Comparison of ENCODE assay signal across 8 cellular contexts in genomic region chr10:92242910-92243671, GRCh38. TPM values are rescaled to one million over a fixed set of nuclear protein-coding genes. Genes with fewer than 3 reads are reported as not detected.
DNase-seq lines count a peak whose midpoint lies in the region; ATAC-seq, FAIRE-seq and TF ChIP-seq lines count a peak whose summit lies in the region.

No MANE protein-coding gene starts in this region.

- H3K4me3 ChIP-seq in SU-DHL-6 (ENCODE audit: insufficient read depth, low read length, poor library complexity, severe bottlenecking), result no peak overlapping the region
- H3K4me3 ChIP-seq in GM12878, result no peak overlapping the region
- H3K4me3 ChIP-seq in parathyroid adenoma (ENCODE audit: low read depth, low read length), result peak overlapping the region; percentile 42

- H3K27ac ChIP-seq in SU-DHL-6 (ENCODE audit: low read depth, low read length) (no peak overlapping the region), GM12878 (ENCODE audit: control insufficient read depth, insufficient read depth) (no peak overlapping the region), parathyroid adenoma (peak overlapping the region; percentile 61)

- DNase-seq in NCI-H1105 (lab: John Stamatoyannopoulos, UW) (peak; percentile 45), GM12878 (ENCODE audit: low read depth, low spot score) (no peak), left cardiac atrium (peak; percentile 67)

- H4K20me1 ChIP-seq in SU-DHL-6 (ENCODE audit: low read depth, low read length) (0 out of 2 replicates have a peak, but pooled peaks cover 2% of the 10 kb centered on the region), GM12878 (ENCODE audit: control insufficient read depth, insufficient read depth) (0 out of 2 replicates have a peak, but pooled peaks cover 3% of the 10 kb centered on the region)

- in situ Hi-C loops in GM12878 (cut with MboI), result no loop called here

- no peak for TF ChIP-seq RAD21 in GM12878 (IDR thresholded peaks at IDR 0.05; ENCODE audit: insufficient read depth, low read depth, low read length)

- RAD21 ChIA-PET in GM12878 (lab: Charles Lee; ENCODE audit: unreplicated experiment), result interaction anchor here (0.5 to 4.4 kb wide), 6 partner anchors 15 to 155 kb away, joined by 3 to 21 read pairs (median 5); partner anchors contain the start of genes CPEB3 and MARCHF5

- no peak for TF ChIP-seq EP300 in GM12878 (IDR thresholded peaks at IDR 0.05; ENCODE audit: borderline replicate concordance in 1 of 2, control insufficient read depth in 1 of 2, low read depth in 2 of 2, low read length in 2 of 2)

- no peak for TF ChIP-seq POLR2A in GM12878 (IDR thresholded peaks at IDR 0.05; ENCODE audit: low read depth, low read length)

- BruUV-seq in GM12878 (replicated peaks; lab: Mats Ljungman, UMichigan), result no TSS peak

- no peaks in the 10 kb centered on the region for H3K9me2 ChIP-seq in SU-DHL-6 (replicated peaks; ENCODE audit: insufficient read depth, low read length)

- CTCF ChIA-PET in GM12878 (lab: Yijun Ruan, JAX), result interaction anchor here (0.6 to 2.5 kb wide), 5 partner anchors 23 to 155 kb away, joined by 3 to 10 read pairs (median 5); partner anchors contain the start of genes CPEB3 and MARCHF5

- no peaks in the 10 kb centered on the region for H3K9me3 ChIP-seq in SU-DHL-6 (ENCODE audit: insufficient read depth, low read length)
- H3K9me3 ChIP-seq in GM12878 (replicated peaks; ENCODE audit: control insufficient read depth, insufficient read depth, low read length), result no peaks in the 10 kb centered on the region
- H3K9me3 ChIP-seq in parathyroid adenoma (ENCODE audit: control insufficient read depth, low read length), result no peaks in the 10 kb centered on the region

- no peak for TF ChIP-seq CTCF in SU-DHL-6 (IDR thresholded peaks at IDR 0.05; ENCODE audit: insufficient read depth, low read length, poor library complexity, severe bottlenecking)
- no peak for TF ChIP-seq CTCF in GM12878 (IDR thresholded peaks at IDR 0.05 in 2 of 3, conservative IDR thresholded peaks at IDR 0.05 in 1 of 3; ENCODE audit: control insufficient read depth in 2 of 3, extremely low read depth in 1 of 3, insufficient read depth in 1 of 3, low read depth in 3 of 3, low read length in 3 of 3)
- TF ChIP-seq CTCF in parathyroid adenoma (IDR thresholded peaks at IDR 0.05), result no peak

- SMC1A ChIA-PET in GM12878 (lab: Charles Lee; ENCODE audit: uncharacterized antibody, unreplicated experiment), result interaction anchor here (0.6 to 4.9 kb wide), 16 partner anchors 11 to 155 kb away, joined by 3 to 31 read pairs (median 4); partner anchors contain the start of genes CPEB3 and MARCHF5

- POLR2A ChIA-PET in GM12878 (lab: Charles Lee), result interaction anchor here (0.5 to 1.0 kb wide), 4 partner anchors 48 to 75 kb away, joined by 4 read pairs; partner anchors contain the start of gene MARCHF5

- H3F3A ChIP-seq in SU-DHL-6 (ENCODE audit: insufficient read depth), result peaks cover 16% of the 10 kb centered on the region

- H3K4me2 ChIP-seq in SU-DHL-6 (ENCODE audit: low read depth, low read length, poor library complexity, severe bottlenecking) (peak overlapping the region; percentile 37), GM12878 (ENCODE audit: control insufficient read depth, insufficient read depth) (peak overlapping the region; percentile 55; the same call in 1 of the 2 replicates), parathyroid adenoma (ENCODE audit: low read length) (peak overlapping the region; percentile 66)

- H3K27me3 ChIP-seq in SU-DHL-6 (ENCODE audit: low read length), result no peaks in the 10 kb centered on the region
- no peaks in the 10 kb centered on the region; a peak in 1 of 4 replicates for H3K27me3 ChIP-seq in GM12878 (replicated peaks in 1 of 2; ENCODE audit: control insufficient read depth in 2 of 2, insufficient read depth in 2 of 2, low read length in 1 of 2)
- no peaks in the 10 kb centered on the region for H3K27me3 ChIP-seq in parathyroid adenoma (ENCODE audit: control insufficient read depth, insufficient read depth, low read length)

- H3K4me1 ChIP-seq in GM12878 (ENCODE audit: control insufficient read depth, insufficient read depth, low read length) (peaks cover 15% of the 10 kb centered on the region), parathyroid adenoma (peaks cover 6% of the 10 kb centered on the region)

- H3K9ac ChIP-seq in SU-DHL-6 (ENCODE audit: low read length) (no peak overlapping the region), GM12878 (ENCODE audit: control insufficient read depth, insufficient read depth, low read length) (no peak overlapping the region), parathyroid adenoma (no peak overlapping the region)

- H2AFZ ChIP-seq in SU-DHL-6 (ENCODE audit: low read depth, low read length, severe bottlenecking) (no peak overlapping the region), GM12878 (ENCODE audit: control insufficient read depth, low read depth, low read length) (peak overlapping the region; percentile 60), parathyroid adenoma (peak overlapping the region; percentile 50)

- ATAC-seq in GM18498 (IDR thresholded peaks at IDR 0.05; ENCODE audit: unreplicated experiment) (peak; percentile 42), GM12878 (peak; percentile 44; the same call in 2 of the 3 replicates), left cardiac atrium (peak; percentile 42 to 61), GM18867 (IDR thresholded peaks at IDR 0.05; ENCODE audit: unreplicated experiment) (no peak), HG02885 (IDR thresholded peaks at IDR 0.05; ENCODE audit: poor library complexity, unreplicated experiment) (no peak)

- intact Hi-C loops in GM12878 (cut with micrococcal nuclease; ENCODE audit: unreplicated experiment) (no loop called here), left cardiac atrium (cut with DNase I) (loop anchor here in 1 of 2 donors (1.0 kb wide), 1 partner anchor 47 kb away; no protein-coding TSS in a partner anchor)

- FAIRE-seq in GM12878 (lab: Jason Lieb, UNC), result peak; percentile 70

- WGBS in GM12878 (ENCODE audit: insufficient coverage, insufficient replicate concordance, low lambda C conversion rate, missing lambda C conversion rate), result 5% methylated on average over 8 of the region's 8 CpGs

- no peaks in the 10 kb centered on the region for H3K79me2 ChIP-seq in SU-DHL-6 (ENCODE audit: insufficient read depth, low read length)
- peaks cover 3% of the 10 kb centered on the region for H3K79me2 ChIP-seq in GM12878 (ENCODE audit: control insufficient read depth, insufficient read depth, low read length)
- H3K79me2 ChIP-seq in parathyroid adenoma, result peaks cover 4% of the 10 kb centered on the region

- H3K36me3 ChIP-seq in SU-DHL-6 (ENCODE audit: low read length) (no peaks in the 10 kb centered on the region), GM12878 (ENCODE audit: control insufficient read depth in 2 of 2, insufficient read depth in 2 of 2, low read length in 1 of 2) (peaks cover 0 to 2% of the 10 kb centered on the region in 2 experiments; a peak in 1 of 4 replicates), parathyroid adenoma (ENCODE audit: control insufficient read depth, insufficient read depth, low read length) (no peaks in the 10 kb centered on the region)

TF ChIP-seq in GM12878, 131 proteins besides CTCF, POLR2A, EP300 and RAD21 (continues in another document):
- TF ChIP-seq CBFB (IDR thresholded peaks at IDR 0.05; ENCODE audit: low read depth), result no peak

RNA-seq across cellular contexts. Expression of gene CPEB3, which starts 47.8 kb away (rescaled TPM):
- total RNA-seq in GM12878 (2013; cell fraction: nucleolus; rRNA removed), result 16.5 and 18.0 TPM in 2 replicates
- total RNA-seq in GM12878 (2014; rRNA removed) (1.2 and 1.3 TPM in 2 replicates), GM12878 (2014; rRNA removed; fragmentation: Illumina TruSeq; extraction: Trizol) (1.3 TPM in 2 replicates), GM12878 (2021) (1.7 and 2.3 TPM in 2 replicates), left cardiac atrium (10 to 100 TPM in 1 of 2 donors, 1 to 10 TPM in 1; 7.4 to 11.4 TPM)
- polyA plus RNA-seq in GM12878 (2011; ENCODE audit: low read depth), result 0.52 TPM
- polyA plus RNA-seq in GM12878 (2011; rRNA removed) (1.9 and 2.3 TPM in 2 replicates), GM12878 (2014; fragmentation: Illumina TruSeq; extraction: Trizol) (1.1 and 1.2 TPM in 2 replicates), GM12878 (2014; fragmentation: Nextera tagmentation; extraction: Ambion mirVana) (under 1 TPM; 0.50 to 0.53 TPM), GM12878 (2014; rRNA removed) (0.90 and 1.4 TPM in 2 replicates), GM12878 (2016; fragmentation: Nextera tagmentation; extraction: Ambion mirVana) (1 to 10 TPM in 1 of 2 experiments, under 1 TPM in 1; 0.66 to 1.5 TPM)
- polyA plus RNA-seq in GM12878 (2011; cell fraction: cytosol; rRNA removed), result 0.72 and 1.1 TPM in 2 replicates
- polyA plus RNA-seq in GM12878 (2011; cell fraction: nucleus; rRNA removed), result 2.3 and 3.1 TPM in 2 replicates
- polyA plus RNA-seq in GM12878 (2012), result 1.1 and 1.4 TPM in 2 replicates
- polyA minus RNA-seq in GM12878 (2011; rRNA and poly(A)+ RNA removed), result 3.1 and 3.2 TPM in 2 replicates
- polyA minus RNA-seq in GM12878 (2011; cell fraction: cytosol; rRNA and poly(A)+ RNA removed), result 1.6 and 1.9 TPM in 2 replicates
- polyA minus RNA-seq in GM12878 (2011; cell fraction: nucleus; rRNA and poly(A)+ RNA removed), result 3.9 and 8.7 TPM in 2 replicates

RNA-seq across cellular contexts. Expression of gene MARCHF5, which starts 47.9 kb away (rescaled TPM):
- 41.9 and 44.3 TPM in 2 replicates for total RNA-seq in GM12878 (2013; cell fraction: nucleolus; rRNA removed)
- total RNA-seq in GM12878 (2014; rRNA removed), result 7.5 and 11.0 TPM in 2 replicates
- 12.2 and 12.6 TPM in 2 replicates for total RNA-seq in GM12878 (2014; rRNA removed; fragmentation: Illumina TruSeq; extraction: Trizol)
- 30.7 and 33.7 TPM in 2 replicates for total RNA-seq in GM12878 (2021)
- polyA plus RNA-seq in GM12878 (2011; ENCODE audit: low read depth), result 20.5 TPM
- polyA plus RNA-seq in GM12878 (2011; rRNA removed), result 40.0 and 55.3 TPM in 2 replicates
- polyA plus RNA-seq in GM12878 (2011; cell fraction: cytosol; rRNA removed), result 14.4 and 20.5 TPM in 2 replicates
- polyA plus RNA-seq in GM12878 (2011; cell fraction: nucleus; rRNA removed), result 28.2 and 38.1 TPM in 2 replicates
- 16.0 and 22.5 TPM in 2 replicates for polyA plus RNA-seq in GM12878 (2012)
- polyA plus RNA-seq in GM12878 (2014; fragmentation: Illumina TruSeq; extraction: Trizol), result 22.3 and 30.7 TPM in 2 replicates
- 1 to 10 TPM; 4.8 to 5.8 TPM for polyA plus RNA-seq in GM12878 (2014; fragmentation: Nextera tagmentation; extraction: Ambion mirVana)
- 12.5 and 15.6 TPM in 2 replicates for polyA plus RNA-seq in GM12878 (2014; rRNA removed)
- polyA plus RNA-seq in GM12878 (2016; fragmentation: Nextera tagmentation; extraction: Ambion mirVana), result 10 to 100 TPM; 44.9 to 46.8 TPM
- 15.9 and 18.6 TPM in 2 replicates for polyA minus RNA-seq in GM12878 (2011; rRNA and poly(A)+ RNA removed)
- polyA minus RNA-seq in GM12878 (2011; cell fraction: cytosol; rRNA and poly(A)+ RNA removed), result 6.9 and 10.7 TPM in 2 replicates
- polyA minus RNA-seq in GM12878 (2011; cell fraction: nucleus; rRNA and poly(A)+ RNA removed), result 9.1 and 14.2 TPM in 2 replicates
- total RNA-seq in left cardiac atrium, result 10 to 100 TPM; 27.6 to 34.3 TPM

Comparison
In these comparisons a context has a peak if more than half of its experiments do, and no peak if none do; other contexts are left out.
1. ATAC-seq: peak in GM18498 (single experiment), GM12878 (single experiment) and left cardiac atrium (2 of 2); none in GM18867 (single experiment) and HG02885 (single experiment).
2. Peak in every context shown above with its lines, with median percentiles within 50 percentile points of each other: H3K4me2 ChIP-seq.